Comparison of ENCODE assay signal across 1 cellular context in the genomic region with DNA sequence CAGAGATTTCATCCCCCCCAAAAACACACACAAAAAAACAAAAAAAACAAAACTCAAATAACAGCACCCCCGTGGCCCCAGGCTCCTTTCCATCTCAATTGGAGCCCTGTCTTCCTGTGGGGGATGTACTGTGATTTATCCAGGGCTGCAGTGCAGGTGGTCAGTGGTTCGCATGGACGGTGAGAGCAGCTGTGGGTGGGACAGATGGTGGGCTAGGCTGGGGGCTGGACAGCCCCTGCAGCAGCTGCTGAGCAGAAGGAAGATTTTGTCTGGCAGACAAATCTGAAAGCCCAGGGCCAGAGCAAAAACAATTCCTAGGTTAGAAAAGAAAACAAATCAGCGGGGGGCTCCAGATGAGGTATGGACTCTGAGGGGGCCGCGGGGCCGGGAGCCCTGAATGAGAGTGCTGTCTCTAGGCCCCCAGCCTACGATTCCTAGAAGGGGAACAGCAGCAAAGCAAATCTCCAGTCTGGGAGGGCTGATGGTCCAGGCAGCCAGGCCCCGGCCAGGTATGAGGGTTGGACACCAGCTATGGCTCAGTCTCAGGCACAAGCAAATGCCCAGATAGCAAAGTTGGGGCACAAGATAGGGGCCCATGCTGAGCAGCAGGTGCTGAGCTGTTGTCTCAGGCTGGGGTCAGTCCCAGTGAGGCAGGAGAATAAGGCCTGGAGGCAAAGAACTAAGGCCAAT.
TF ChIP-seq lines count a peak whose summit lies in the region.

No MANE protein-coding gene starts in this region.

TF ChIP-seq in HepG2, 621 proteins besides CTCF, POLR2A, EP300 and RAD21:
- TF ChIP-seq, protein P1, sequence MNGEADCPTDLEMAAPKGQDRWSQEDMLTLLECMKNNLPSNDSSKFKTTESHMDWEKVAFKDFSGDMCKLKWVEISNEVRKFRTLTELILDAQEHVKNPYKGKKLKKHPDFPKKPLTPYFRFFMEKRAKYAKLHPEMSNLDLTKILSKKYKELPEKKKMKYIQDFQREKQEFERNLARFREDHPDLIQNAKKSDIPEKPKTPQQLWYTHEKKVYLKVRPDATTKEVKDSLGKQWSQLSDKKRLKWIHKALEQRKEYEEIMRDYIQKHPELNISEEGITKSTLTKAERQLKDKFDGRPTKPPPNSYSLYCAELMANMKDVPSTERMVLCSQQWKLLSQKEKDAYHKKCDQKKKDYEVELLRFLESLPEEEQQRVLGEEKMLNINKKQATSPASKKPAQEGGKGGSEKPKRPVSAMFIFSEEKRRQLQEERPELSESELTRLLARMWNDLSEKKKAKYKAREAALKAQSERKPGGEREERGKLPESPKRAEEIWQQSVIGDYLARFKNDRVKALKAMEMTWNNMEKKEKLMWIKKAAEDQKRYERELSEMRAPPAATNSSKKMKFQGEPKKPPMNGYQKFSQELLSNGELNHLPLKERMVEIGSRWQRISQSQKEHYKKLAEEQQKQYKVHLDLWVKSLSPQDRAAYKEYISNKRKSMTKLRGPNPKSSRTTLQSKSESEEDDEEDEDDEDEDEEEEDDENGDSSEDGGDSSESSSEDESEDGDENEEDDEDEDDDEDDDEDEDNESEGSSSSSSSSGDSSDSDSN (CRISPR knock-in tag; IDR thresholded peaks at IDR 0.05) = 0 out of 2 replicates have a peak, but pooled peaks have one; percentile 9
- TF ChIP-seq ZNF883 (CRISPR knock-in tag; IDR thresholded peaks at IDR 0.05; ENCODE audit: not compliant biosample characterization) (peak; percentile 18), ZFX (CRISPR knock-in tag; IDR thresholded peaks at IDR 0.05; ENCODE audit: low read depth) (0 out of 2 replicates have a peak, but pooled peaks have one; percentile 31), SP4 (CRISPR knock-in tag; IDR thresholded peaks at IDR 0.05) (peak; percentile 15; the same call in 1 of the 2 replicates), SMAD9 (CRISPR knock-in tag; IDR thresholded peaks at IDR 0.05) (peak; percentile 68; the same call in 1 of the 2 replicates), ZFY (CRISPR knock-in tag; IDR thresholded peaks at IDR 0.05) (0 out of 2 replicates have a peak, but pooled peaks have one; percentile 4), SAP130 (CRISPR knock-in tag; IDR thresholded peaks at IDR 0.05; ENCODE audit: low read depth) (0 out of 2 replicates have a peak, but pooled peaks have one; percentile 13), ZNF792 (CRISPR knock-in tag; IDR thresholded peaks at IDR 0.05) (no peak)
- TF ChIP-seq, protein P2, sequence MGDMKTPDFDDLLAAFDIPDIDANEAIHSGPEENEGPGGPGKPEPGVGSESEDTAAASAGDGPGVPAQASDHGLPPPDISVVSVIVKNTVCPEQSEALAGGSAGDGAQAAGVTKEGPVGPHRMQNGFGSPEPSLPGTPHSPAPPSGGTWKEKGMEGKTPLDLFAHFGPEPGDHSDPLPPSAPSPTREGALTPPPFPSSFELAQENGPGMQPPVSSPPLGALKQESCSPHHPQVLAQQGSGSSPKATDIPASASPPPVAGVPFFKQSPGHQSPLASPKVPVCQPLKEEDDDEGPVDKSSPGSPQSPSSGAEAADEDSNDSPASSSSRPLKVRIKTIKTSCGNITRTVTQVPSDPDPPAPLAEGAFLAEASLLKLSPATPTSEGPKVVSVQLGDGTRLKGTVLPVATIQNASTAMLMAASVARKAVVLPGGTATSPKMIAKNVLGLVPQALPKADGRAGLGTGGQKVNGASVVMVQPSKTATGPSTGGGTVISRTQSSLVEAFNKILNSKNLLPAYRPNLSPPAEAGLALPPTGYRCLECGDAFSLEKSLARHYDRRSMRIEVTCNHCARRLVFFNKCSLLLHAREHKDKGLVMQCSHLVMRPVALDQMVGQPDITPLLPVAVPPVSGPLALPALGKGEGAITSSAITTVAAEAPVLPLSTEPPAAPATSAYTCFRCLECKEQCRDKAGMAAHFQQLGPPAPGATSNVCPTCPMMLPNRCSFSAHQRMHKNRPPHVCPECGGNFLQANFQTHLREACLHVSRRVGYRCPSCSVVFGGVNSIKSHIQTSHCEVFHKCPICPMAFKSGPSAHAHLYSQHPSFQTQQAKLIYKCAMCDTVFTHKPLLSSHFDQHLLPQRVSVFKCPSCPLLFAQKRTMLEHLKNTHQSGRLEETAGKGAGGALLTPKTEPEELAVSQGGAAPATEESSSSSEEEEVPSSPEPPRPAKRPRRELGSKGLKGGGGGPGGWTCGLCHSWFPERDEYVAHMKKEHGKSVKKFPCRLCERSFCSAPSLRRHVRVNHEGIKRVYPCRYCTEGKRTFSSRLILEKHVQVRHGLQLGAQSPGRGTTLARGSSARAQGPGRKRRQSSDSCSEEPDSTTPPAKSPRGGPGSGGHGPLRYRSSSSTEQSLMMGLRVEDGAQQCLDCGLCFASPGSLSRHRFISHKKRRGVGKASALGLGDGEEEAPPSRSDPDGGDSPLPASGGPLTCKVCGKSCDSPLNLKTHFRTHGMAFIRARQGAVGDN (CRISPR knock-in tag; IDR thresholded peaks at IDR 0.05) = peak; percentile 44; the same call in 1 of the 2 replicates
- TF ChIP-seq, protein P3, sequence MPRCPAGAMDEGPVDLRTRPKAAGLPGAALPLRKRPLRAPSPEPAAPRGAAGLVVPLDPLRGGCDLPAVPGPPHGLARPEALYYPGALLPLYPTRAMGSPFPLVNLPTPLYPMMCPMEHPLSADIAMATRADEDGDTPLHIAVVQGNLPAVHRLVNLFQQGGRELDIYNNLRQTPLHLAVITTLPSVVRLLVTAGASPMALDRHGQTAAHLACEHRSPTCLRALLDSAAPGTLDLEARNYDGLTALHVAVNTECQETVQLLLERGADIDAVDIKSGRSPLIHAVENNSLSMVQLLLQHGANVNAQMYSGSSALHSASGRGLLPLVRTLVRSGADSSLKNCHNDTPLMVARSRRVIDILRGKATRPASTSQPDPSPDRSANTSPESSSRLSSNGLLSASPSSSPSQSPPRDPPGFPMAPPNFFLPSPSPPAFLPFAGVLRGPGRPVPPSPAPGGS (CRISPR knock-in tag; IDR thresholded peaks at IDR 0.05) = no peak
- TF ChIP-seq, protein P4, sequence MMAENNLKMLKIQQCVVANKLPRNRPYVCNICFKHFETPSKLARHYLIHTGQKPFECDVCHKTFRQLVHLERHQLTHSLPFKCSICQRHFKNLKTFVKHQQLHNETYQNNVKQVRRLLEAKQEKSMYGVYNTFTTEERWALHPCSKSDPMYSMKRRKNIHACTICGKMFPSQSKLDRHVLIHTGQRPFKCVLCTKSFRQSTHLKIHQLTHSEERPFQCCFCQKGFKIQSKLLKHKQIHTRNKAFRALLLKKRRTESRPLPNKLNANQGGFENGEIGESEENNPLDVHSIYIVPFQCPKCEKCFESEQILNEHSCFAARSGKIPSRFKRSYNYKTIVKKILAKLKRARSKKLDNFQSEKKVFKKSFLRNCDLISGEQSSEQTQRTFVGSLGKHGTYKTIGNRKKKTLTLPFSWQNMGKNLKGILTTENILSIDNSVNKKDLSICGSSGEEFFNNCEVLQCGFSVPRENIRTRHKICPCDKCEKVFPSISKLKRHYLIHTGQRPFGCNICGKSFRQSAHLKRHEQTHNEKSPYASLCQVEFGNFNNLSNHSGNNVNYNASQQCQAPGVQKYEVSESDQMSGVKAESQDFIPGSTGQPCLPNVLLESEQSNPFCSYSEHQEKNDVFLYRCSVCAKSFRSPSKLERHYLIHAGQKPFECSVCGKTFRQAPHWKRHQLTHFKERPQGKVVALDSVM (CRISPR knock-in tag; IDR thresholded peaks at IDR 0.05) = peak; percentile 11; the same call in 1 of the 2 replicates
TF ChIP-seq in HepG2: peak in this region for 9.
